ENCODE assay signal across 9 cellular contexts in genomic region chr4:114040319-114041116, GRCh38.
DNase-seq lines count a peak whose midpoint lies in the region; ATAC-seq, FAIRE-seq and TF ChIP-seq lines count a peak whose summit lies in the region.
"Had no signal": no experiment of that assay in that cellular context is flagged by ENCODE, and none has a peak within 500 bp of the region (broad histone marks: within the 10 kb centered on the region; RNA-seq: fewer than 3 reads in every experiment).

No MANE protein-coding gene starts in this region.

- no peak for TF ChIP-seq POLR2A in gastrocnemius medialis (IDR thresholded peaks at IDR 0.05)

- peaks cover 2% of the 10 kb centered on the region for H3K9me3 Mint-ChIP-seq in activated CD8-positive, alpha-beta memory T cell treated with anti-CD3 and anti-CD28 coated beads, Interleukin-2, amount 10 ng/mL, durations not matched to agents 7 days and 5 days (ENCODE audit: low read depth)
- H3K9me3 Mint-ChIP-seq in stimulated activated naive CD8-positive, alpha-beta T cell treated with anti-CD3 and anti-CD28 coated beads, Interleukin-15, amount 100 ng/mL, for 72 hours: peaks cover 0 to 10% of the 10 kb centered on the region in 2 donors

- no peaks in the 10 kb centered on the region for H3K9me3 ChIP-seq in RWPE2 (ENCODE audit: severe bottlenecking)
- no peaks in the 10 kb centered on the region for H3K9me3 ChIP-seq in colonic mucosa
- no peaks in the 10 kb centered on the region for H3K9me3 ChIP-seq in gastrocnemius medialis

- intact Hi-C loops in colonic mucosa (cut with DNase I): no loop called here
- intact Hi-C loops in gastrocnemius medialis (cut with DNase I; ENCODE audit: low total_unique reads): no loop called here

- H3K36me3 Mint-ChIP-seq in activated CD8-positive, alpha-beta memory T cell treated with anti-CD3 and anti-CD28 coated beads, Interleukin-2, amount 10 ng/mL, durations not matched to agents 7 days and 5 days: no peaks in the 10 kb centered on the region

- DNase-seq in activated CD8-positive, alpha-beta memory T cell treated with anti-CD3 and anti-CD28 coated beads, Interleukin-2, amount 10 ng/mL, durations not matched to agents 7 days and 5 days: no peak
- no peak for DNase-seq in activated CD8-positive, alpha-beta memory T cell treated with anti-CD3 and anti-CD28 coated beads, Interleukin-2, amount 50 U/mL, for 48 hours
- no peak for DNase-seq in RWPE2 (ENCODE audit: low spot score)
- no peak for DNase-seq in stimulated activated naive CD8-positive, alpha-beta T cell treated with anti-CD3 and anti-CD28 coated beads, Interleukin-15, amount 100 ng/mL, for 72 hours
- no peak for DNase-seq in colonic mucosa
- no peak for DNase-seq in gastrocnemius medialis
- DNase-seq in HTR-8/SVneo (ENCODE audit: insufficient read length, low spot score): no peak
- DNase-seq: amygdala had no signal

- H3K36me3 ChIP-seq in RWPE2 (ENCODE audit: low read depth) (no peaks in the 10 kb centered on the region), colonic mucosa (no peaks in the 10 kb centered on the region), gastrocnemius medialis (no peaks in the 10 kb centered on the region)

- H3K9ac ChIP-seq in colonic mucosa (ENCODE audit: low read depth in 2 of 2, low read length in 2 of 2): no peak overlapping the region

- H3K4me1 Mint-ChIP-seq in activated CD8-positive, alpha-beta memory T cell treated with anti-CD3 and anti-CD28 coated beads, Interleukin-2, amount 10 ng/mL, durations not matched to agents 7 days and 5 days: peaks cover 8% of the 10 kb centered on the region
- H3K4me1 Mint-ChIP-seq in stimulated activated naive CD8-positive, alpha-beta T cell treated with anti-CD3 and anti-CD28 coated beads, Interleukin-15, amount 100 ng/mL, for 72 hours: peaks cover 7% of the 10 kb centered on the region

- H3K27ac Mint-ChIP-seq in activated CD8-positive, alpha-beta memory T cell treated with anti-CD3 and anti-CD28 coated beads, Interleukin-2, amount 10 ng/mL, durations not matched to agents 7 days and 5 days: no peak overlapping the region
- H3K27ac Mint-ChIP-seq in stimulated activated naive CD8-positive, alpha-beta T cell treated with anti-CD3 and anti-CD28 coated beads, Interleukin-15, amount 100 ng/mL, for 72 hours: no peak overlapping the region

- H3K27me3 Mint-ChIP-seq in activated CD8-positive, alpha-beta memory T cell treated with anti-CD3 and anti-CD28 coated beads, Interleukin-2, amount 10 ng/mL, durations not matched to agents 7 days and 5 days: peaks cover 15% of the 10 kb centered on the region
- H3K27me3 Mint-ChIP-seq in stimulated activated naive CD8-positive, alpha-beta T cell treated with anti-CD3 and anti-CD28 coated beads, Interleukin-15, amount 100 ng/mL, for 72 hours: no peaks in the 10 kb centered on the region

- H3K27me3 ChIP-seq in RWPE2 (ENCODE audit: insufficient read depth, poor library complexity, severe bottlenecking) (no peaks in the 10 kb centered on the region), colonic mucosa (no peaks in the 10 kb centered on the region), gastrocnemius medialis (no peaks in the 10 kb centered on the region)

- H3K4me1 ChIP-seq in RWPE2 (ENCODE audit: insufficient read depth, poor library complexity, severe bottlenecking) (peaks cover 7% of the 10 kb centered on the region), colonic mucosa (peaks cover 3% of the 10 kb centered on the region), gastrocnemius medialis (no peaks in the 10 kb centered on the region)

- no peak for TF ChIP-seq CTCF in RWPE2 (IDR thresholded peaks at IDR 0.05; ENCODE audit: poor library complexity, severe bottlenecking)
- TF ChIP-seq CTCF in colonic mucosa (IDR thresholded peaks at IDR 0.05): no peak
- no peak for TF ChIP-seq CTCF in gastrocnemius medialis (IDR thresholded peaks at IDR 0.05 in 4 of 5, conservative IDR thresholded peaks at IDR 0.05 in 1 of 5)

- H3K27ac ChIP-seq in RWPE2 (ENCODE audit: poor library complexity, severe bottlenecking) (no peak overlapping the region), colonic mucosa (no peak overlapping the region), gastrocnemius medialis (no peak overlapping the region)

- ATAC-seq in activated CD8-positive, alpha-beta memory T cell treated with anti-CD3 and anti-CD28 coated beads, Interleukin-2, amount 10 ng/mL, durations not matched to agents 7 days and 5 days: peak; percentile 60
- ATAC-seq in HG02970 (IDR thresholded peaks at IDR 0.05; ENCODE audit: low FRiP score, unreplicated experiment) (peak; percentile 81), RWPE2 (ENCODE audit: low read depth) (peak; percentile 14; the same call in 1 of the 3 replicates), gastrocnemius medialis (no peak)
- peak; percentile 72 for ATAC-seq in stimulated activated naive CD8-positive, alpha-beta T cell treated with anti-CD3 and anti-CD28 coated beads, Interleukin-15, amount 100 ng/mL, for 72 hours

- no peak overlapping the region for H3K4me3 Mint-ChIP-seq in activated CD8-positive, alpha-beta memory T cell treated with anti-CD3 and anti-CD28 coated beads, Interleukin-2, amount 10 ng/mL, durations not matched to agents 7 days and 5 days
- H3K4me3 Mint-ChIP-seq in stimulated activated naive CD8-positive, alpha-beta T cell treated with anti-CD3 and anti-CD28 coated beads, Interleukin-15, amount 100 ng/mL, for 72 hours: no peak overlapping the region

- CTCF ChIA-PET in activated CD8-positive, alpha-beta memory T cell treated with anti-CD3 and anti-CD28 coated beads, Interleukin-2, amount 10 ng/mL, durations not matched to agents 7 days and 5 days (lab: Charles Lee): no interaction called here

- no peak overlapping the region for H3K4me3 ChIP-seq in RWPE2 (ENCODE audit: severe bottlenecking)
- H3K4me3 ChIP-seq in colonic mucosa: no peak overlapping the region
- no peak overlapping the region for H3K4me3 ChIP-seq in gastrocnemius medialis

- in situ Hi-C loops in gastrocnemius medialis (cut with MboI; ENCODE audit: low sequenced_read_pairs in 4 of 4): no loop called here

- no peak for FAIRE-seq in HTR-8/SVneo (lab: Jason Lieb, UNC)

Comparison
In these comparisons a context has a peak if more than half of its experiments do, and no peak if none do; other contexts are left out.
1. ATAC-seq: peak in activated CD8-positive, alpha-beta memory T cell treated with anti-CD3 and anti-CD28 coated beads, Interleukin-2, amount 10 ng/mL, durations not matched to agents 7 days and 5 days (single experiment), HG02970 (single experiment), RWPE2 (single experiment) and stimulated activated naive CD8-positive, alpha-beta T cell treated with anti-CD3 and anti-CD28 coated beads, Interleukin-15, amount 100 ng/mL, for 72 hours (single experiment); none in gastrocnemius medialis (0 of 2).